Comparison of ENCODE assay signal across 1 cellular context in genomic region chr2:222771832-222772231, GRCh38.
TF ChIP-seq lines count a peak whose summit lies in the region.

No MANE protein-coding gene starts in this region.

TF ChIP-seq in HepG2, 621 proteins besides CTCF, POLR2A, EP300 and RAD21 (continued from another document and continues in another):
- TF ChIP-seq CHD2 (IDR thresholded peaks at IDR 0.05; ENCODE audit: low read depth, low read length) (no peak), HDAC6 (IDR thresholded peaks at IDR 0.05; ENCODE audit: low read depth, low read length) (no peak), MAFF (IDR thresholded peaks at IDR 0.05; ENCODE audit: low read depth, low read length) (no peak), IKZF1 (IDR thresholded peaks at IDR 0.05) (peak; percentile 94; the same call in 1 of the 2 replicates), REL (CRISPR knock-in tag; conservative IDR thresholded peaks at IDR 0.05) (no peak), CEBPG (CRISPR knock-in tag; IDR thresholded peaks at IDR 0.05) (no peak), NFYB (CRISPR knock-in tag; IDR thresholded peaks at IDR 0.05) (no peak), ISL2 (CRISPR knock-in tag; IDR thresholded peaks at IDR 0.05) (no peak), ZNF672 (CRISPR knock-in tag; IDR thresholded peaks at IDR 0.05) (0 out of 2 replicates have a peak, but pooled peaks have one; percentile 9), ZNF646 (CRISPR knock-in tag; IDR thresholded peaks at IDR 0.05) (peak; percentile 92), ZNF879 (CRISPR knock-in tag; IDR thresholded peaks at IDR 0.05) (no peak), HOXD1 (CRISPR knock-in tag; IDR thresholded peaks at IDR 0.05) (no peak), NFRKB (IDR thresholded peaks at IDR 0.05) (peak; percentile 35; the same call in 1 of the 2 replicates), ZSCAN29 (CRISPR knock-in tag; conservative IDR thresholded peaks at IDR 0.05) (no peak), ZNF180 (CRISPR knock-in tag; IDR thresholded peaks at IDR 0.05; ENCODE audit: borderline replicate concordance, low read depth) (no peak), FOXP1 (IDR thresholded peaks at IDR 0.05) (peak; percentile 64; the same call in 1 of the 2 replicates), FOXP1 (CRISPR knock-in tag; IDR thresholded peaks at IDR 0.05) (no peak), NONO (IDR thresholded peaks at IDR 0.05) (0 out of 2 replicates have a peak, but pooled peaks have one; percentile 67), NONO (CRISPR knock-in tag; conservative IDR thresholded peaks at IDR 0.05) (no peak), FOXA1 (IDR thresholded peaks at IDR 0.05) (peak; percentile 57), FOXA1 (CRISPR knock-in tag; IDR thresholded peaks at IDR 0.05) (no peak), ZNF609 (CRISPR knock-in tag; IDR thresholded peaks at IDR 0.05; ENCODE audit: borderline replicate concordance) (no peak), ZNF792 (CRISPR knock-in tag; IDR thresholded peaks at IDR 0.05) (no peak), ATF7 (IDR thresholded peaks at IDR 0.05) (peak; percentile 30; the same call in 1 of the 2 replicates), ATF7 (CRISPR knock-in tag; IDR thresholded peaks at IDR 0.05) (no peak), CREB1 (IDR thresholded peaks at IDR 0.05) (peak; percentile 11; the same call in 1 of the 2 replicates), CREB1 (CRISPR knock-in tag; IDR thresholded peaks at IDR 0.05) (no peak), ELF4 (CRISPR knock-in tag; IDR thresholded peaks at IDR 0.05; ENCODE audit: borderline replicate concordance) (no peak), ATM (IDR thresholded peaks at IDR 0.05; ENCODE audit: borderline replicate concordance) (0 out of 2 replicates have a peak, but pooled peaks have one; percentile 78), ZNF710 (CRISPR knock-in tag; IDR thresholded peaks at IDR 0.05; ENCODE audit: borderline replicate concordance) (no peak), PTBP1 (IDR thresholded peaks at IDR 0.05; ENCODE audit: low read depth, low read length, poor library complexity, severe bottlenecking) (no peak), ZNF652 (CRISPR knock-in tag; IDR thresholded peaks at IDR 0.05; ENCODE audit: borderline replicate concordance, low read depth) (no peak), LCORL (IDR thresholded peaks at IDR 0.05) (peak; percentile 45; the same call in 1 of the 2 replicates), LCORL (CRISPR knock-in tag; IDR thresholded peaks at IDR 0.05) (no peak), JUND (CRISPR knock-in tag; IDR thresholded peaks at IDR 0.05) (no peak), JUNB (CRISPR knock-in tag; IDR thresholded peaks at IDR 0.05; ENCODE audit: borderline replicate concordance) (no peak), ZSCAN30 (CRISPR knock-in tag; IDR thresholded peaks at IDR 0.05) (no peak), ZNF503 (CRISPR knock-in tag; IDR thresholded peaks at IDR 0.05) (no peak), ZHX2 (IDR thresholded peaks at IDR 0.05; ENCODE audit: low read depth) (no peak), ZHX2 (CRISPR knock-in tag; IDR thresholded peaks at IDR 0.05; ENCODE audit: borderline replicate concordance) (no peak), IRF1 (CRISPR knock-in tag; IDR thresholded peaks at IDR 0.05; ENCODE audit: low read depth) (no peak)
